Comparison of ENCODE assay signal across 19 cellular contexts in genomic region chr6:117232191-117232590, GRCh38. TPM values are rescaled to one million over a fixed set of nuclear protein-coding genes. Genes with fewer than 3 reads are reported as not detected.
"Had no signal": no experiment of that assay in that cellular context is flagged by ENCODE, and none has a peak within 500 bp of the region (broad histone marks: within the 10 kb centered on the region; RNA-seq: fewer than 3 reads in every experiment).

No MANE protein-coding gene starts in this region.

- H3K4me3 ChIP-seq: mucosa of descending colon, testis had no signal

- H3K4me3 Mint-ChIP-seq: activated T-cell treated with anti-CD3 and anti-CD28 coated beads, Interleukin-2, amount 50 U/mL, for 24 hours; nephron progenitor cell; stimulated activated naive CD8-positive, alpha-beta T cell treated with anti-CD3 and anti-CD28 coated beads, Interleukin-15, Interleukin-2, amounts not matched to agents 100 ng/mL and 50 ng/mL, for 24 hours had no signal

- H3K9me3 Mint-ChIP-seq: nephron progenitor cell had no signal

- FAIRE-seq: TTC549 had no signal

- H3K27me3 ChIP-seq: brain microvascular endothelial cell, testis had no signal

- H3K4me1 ChIP-seq: testis had no signal

- H3K27ac ChIP-seq: brain microvascular endothelial cell, testis had no signal

- DNase-seq: activated CD4-positive, alpha-beta T cell treated with anti-CD3 and anti-CD28 coated beads, Interleukin-2, amount 50 U/mL, for 1 hour; activated gamma-delta T cell treated with Interleukin-2 at 50 U/mL for 16 hours; activated T-cell treated with anti-CD3 and anti-CD28 coated beads, Interleukin-2, amount 50 U/mL, for 24 hours; brain microvascular endothelial cell; cerebellar nuclear complex; dermis blood vessel endothelial cell; mucosa of descending colon; nephron progenitor cell; stimulated activated CD4-positive, alpha-beta T cell treated with anti-CD3 and anti-CD28 coated beads, Interleukin-15, amount 100 ng/mL, for 24 hours; stimulated activated CD4-positive, alpha-beta T cell treated with anti-CD3 and anti-CD28 coated beads, Interleukin-4, amount 100 ng/mL, for 24 hours; T-helper 2 cell; testis had no signal

- H3K9me3 ChIP-seq: mucosa of descending colon, testis had no signal

- H3K4me1 Mint-ChIP-seq: nephron progenitor cell had no signal

- H3K36me3 ChIP-seq: brain microvascular endothelial cell had no signal

- H3K27ac Mint-ChIP-seq: activated T-cell treated with anti-CD3 and anti-CD28 coated beads, Interleukin-2, amount 50 U/mL, for 24 hours; stimulated activated naive CD8-positive, alpha-beta T cell treated with anti-CD3 and anti-CD28 coated beads, Interleukin-15, Interleukin-2, amounts not matched to agents 100 ng/mL and 50 ng/mL, for 24 hours had no signal

RNA-seq across cellular contexts. Expression of gene VGLL2, which starts 33.2 kb away (rescaled TPM):
- total RNA-seq: dermis blood vessel endothelial cell, esophagus mucosa, fibroblast of villous mesenchyme, left lobe of liver, mucosa of descending colon, osteocyte, ureter had no signal
